Comparison of ENCODE assay signal across 8 cellular contexts in genomic region chr2:119431155-119431975, GRCh38. TPM values are rescaled to one million over a fixed set of nuclear protein-coding genes. Genes with fewer than 3 reads are reported as not detected.
DNase-seq lines count a peak whose midpoint lies in the region; ATAC-seq and TF ChIP-seq lines count a peak whose summit lies in the region.

TMEM37 (plus strand) TSS chr2:119431854; CDS start chr2:119431904, 50 bp downstream.

- DNase-seq in Caki2 (ENCODE audit: low read depth): peak; percentile 82
- DNase-seq in NCI-H2227 (lab: John Stamatoyannopoulos, UW; ENCODE audit: unreplicated experiment): peak; percentile 70
- DNase-seq in brain microvascular endothelial cell: peak; percentile 38
- DNase-seq in islet precursor cell: peak; percentile 94
- peak; percentile 40 for DNase-seq in smooth muscle cell (lab: John Stamatoyannopoulos, UW; ENCODE audit: unreplicated experiment)
- DNase-seq in NCI-H2029 treated with DMSO at 0.1 percent for 48 hours (lab: John Stamatoyannopoulos, UW): no peak

- ATAC-seq in GM18873 (IDR thresholded peaks at IDR 0.05; ENCODE audit: low FRiP score, unreplicated experiment) (peak; percentile 61), HG02981 (IDR thresholded peaks at IDR 0.05; ENCODE audit: unreplicated experiment) (peak; percentile 63)

- no peaks in the 10 kb centered on the region for H3K79me2 ChIP-seq in smooth muscle cell (ENCODE audit: low read depth)

- H3K9ac ChIP-seq in smooth muscle cell (ENCODE audit: low read depth): peak within 1 kb of the TSS; percentile 57

- 2% methylated on average over 30 of the region's 72 CpGs for WGBS in smooth muscle cell (ENCODE audit: low lambda C conversion rate)

- H3K27me3 ChIP-seq in brain microvascular endothelial cell (replicated peaks) (peaks cover 22% of the 10 kb centered on the region), smooth muscle cell (ENCODE audit: low read depth) (no peaks in the 10 kb centered on the region)

- H3K4me2 ChIP-seq in smooth muscle cell: peak within 1 kb of the TSS; percentile 94

- H3F3A ChIP-seq in smooth muscle cell (ENCODE audit: low read depth): peaks cover 4% of the 10 kb centered on the region

- H2AFZ ChIP-seq in smooth muscle cell (ENCODE audit: low read depth): peak within 1 kb of the TSS; percentile 99

- H3K4me3 ChIP-seq in brain microvascular endothelial cell (ENCODE audit: low read depth, low read length) (peak within 1 kb of the TSS; percentile 46), smooth muscle cell (peak within 1 kb of the TSS; percentile 65)

- in situ Hi-C loops in Caki2 (cut with HindIII; ENCODE audit: low pct_unique_long_range_greater_than_20kb, low sequenced_read_pairs) (no loop called here), brain microvascular endothelial cell (cut with HindIII; ENCODE audit: low pct_ligation_motif_present, low sequenced_read_pairs) (no loop called here)

- no peak for TF ChIP-seq CTCF in brain microvascular endothelial cell (IDR thresholded peaks at IDR 0.05; ENCODE audit: low read depth, low read length, missing control alignments)
- no peak for TF ChIP-seq CTCF in smooth muscle cell (IDR thresholded peaks at IDR 0.05; ENCODE audit: borderline replicate concordance, insufficient read depth, poor library complexity, severe bottlenecking)

- no peaks in the 10 kb centered on the region for H3K36me3 ChIP-seq in brain microvascular endothelial cell (replicated peaks)
- H3K36me3 ChIP-seq in smooth muscle cell (ENCODE audit: low read depth): no peaks in the 10 kb centered on the region

- peaks cover 6% of the 10 kb centered on the region for H3K4me1 ChIP-seq in smooth muscle cell (ENCODE audit: low read depth)

- H3K9me3 ChIP-seq in smooth muscle cell (replicated peaks; ENCODE audit: low read depth): no peaks in the 10 kb centered on the region

- no peaks in the 10 kb centered on the region for H4K20me1 ChIP-seq in smooth muscle cell (ENCODE audit: low read depth)

- H3K27ac ChIP-seq in brain microvascular endothelial cell (peak within 1 kb of the TSS; percentile 37), smooth muscle cell (ENCODE audit: low read depth) (no peak within 1 kb of the TSS)

RNA-seq across cellular contexts. Expression of gene TMEM37, which starts in this region (rescaled TPM):
- total RNA-seq in Caki2 (2014; rRNA removed; shearing (Covaris generic); ENCODE audit: low replicate concordance): 0.10 and 3.5 TPM in 2 replicates
- total RNA-seq in smooth muscle cell: 1.1 and 2.4 TPM in 2 replicates
- 0.90 TPM in 1 of 2 replicates, not detected in the other for polyA plus RNA-seq in smooth muscle cell
